8 cellular contexts compared by ENCODE assay signal in the genomic region with DNA sequence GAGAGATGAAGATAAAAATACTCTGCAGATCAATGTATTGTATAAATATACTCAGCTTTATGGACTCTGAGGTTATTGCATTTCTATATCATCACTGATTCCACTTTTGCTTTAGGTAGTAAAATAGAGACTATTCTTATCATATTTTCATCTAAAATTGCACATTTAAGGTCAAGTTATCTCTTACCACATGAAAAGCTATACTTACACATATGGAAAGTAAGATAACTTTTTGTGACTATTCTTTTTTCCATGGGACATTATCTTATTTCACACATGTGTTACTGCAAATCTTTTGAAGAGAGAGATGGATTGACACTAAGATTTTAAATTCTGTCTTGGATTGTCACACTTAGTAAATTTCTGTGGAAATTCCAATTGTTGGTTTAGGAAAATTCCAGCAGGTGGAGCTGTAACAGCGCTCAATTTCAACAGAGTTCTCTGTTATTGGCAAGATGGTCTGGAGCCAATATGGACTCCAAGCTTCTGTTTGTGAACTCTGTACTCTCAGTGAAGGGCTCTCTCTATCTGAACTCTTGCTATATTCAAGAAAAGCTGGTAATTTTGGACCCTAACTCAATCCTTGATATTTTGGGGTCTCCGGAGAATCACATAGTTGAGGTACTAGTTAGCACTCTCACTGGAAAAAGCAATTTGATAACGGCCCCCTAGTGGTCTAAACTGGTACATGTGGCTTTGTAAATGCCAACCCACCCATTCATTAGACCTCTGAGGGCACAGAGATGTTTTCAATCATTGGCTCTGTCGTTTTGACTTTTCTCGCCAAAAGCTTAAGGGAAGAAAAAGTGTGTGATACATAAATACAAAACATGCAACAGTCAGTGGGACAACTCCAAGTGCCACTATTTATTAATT.
DNase-seq lines count a peak whose midpoint lies in the region; ATAC-seq and TF ChIP-seq lines count a peak whose summit lies in the region.

No MANE protein-coding gene starts in this region.

- POLR2A ChIA-PET in T-cell (lab: Charles Lee) = interaction anchor here (0.5 to 1.1 kb wide), 5 partner anchors 15 to 1717 kb away, joined by 3 to 4 read pairs (median 3); no protein-coding TSS in a partner anchor

- no peaks in the 10 kb centered on the region for H3K4me1 ChIP-seq in iPS-18a (ENCODE audit: control insufficient read depth, low read depth, low read length)

- ATAC-seq in HG02798 (IDR thresholded peaks at IDR 0.05; ENCODE audit: poor library complexity, unreplicated experiment) (peak; percentile 82), T-cell (replicated peaks in 1 of 4) (peak; percentile 87 to 93 (median 88))

- H3K27me3 ChIP-seq in iPS-18a (ENCODE audit: control insufficient read depth, insufficient read depth, low read length) = no peaks in the 10 kb centered on the region

- H3K36me3 Mint-ChIP-seq in T-cell = no peaks in the 10 kb centered on the region

- CTCF ChIA-PET in T-cell (lab: Charles Lee) = interaction anchor here (0.5 to 5.6 kb wide), 105 partner anchors 9 to 1174 kb away, joined by 3 to 62 read pairs (median 4); partner anchors contain the start of gene FLI1 (in 1 of the 2)

- peak overlapping the region; percentile 65 to 75 for H3K27ac Mint-ChIP-seq in T-cell

- no peak overlapping the region for H3K9ac ChIP-seq in iPS-18a (ENCODE audit: low read length)

- in situ Hi-C loops in astrocyte of the cerebellum (cut with HindIII; ENCODE audit: low sequenced_read_pairs) = loop anchor here (10.0 kb wide), 1 partner anchor 677 kb away; no protein-coding TSS in a partner anchor

- H3K4me3 Mint-ChIP-seq in T-cell = peak overlapping the region; percentile 51 to 76 (median 59)

- DNase-seq in activated T-cell treated with anti-CD3 and anti-CD28 coated beads for 1 hour (ENCODE audit: low read depth) (peak; percentile 55), NCI-H1092 treated with DMSO at 0.1 percent for 48 hours (lab: John Stamatoyannopoulos, UW) (peak; percentile 87), T-cell (peak in 33 of 34 experiments; percentile 1 to 68 (median 41)), astrocyte of the cerebellum (ENCODE audit: low read depth) (peak; percentile 73)
- no peak for DNase-seq in activated T-cell treated with anti-CD3 and anti-CD28 coated beads, Interleukin-2, amount 50 U/mL, for 1 hour
- DNase-seq in stimulated activated CD4-positive, alpha-beta T cell treated with anti-CD3 and anti-CD28 coated beads, Interleukin-12 subunit alpha, Interleukin-12 subunit beta, amount 100 ng/mL, for 24 hours (ENCODE audit: low read depth in 2 of 2) = peak; percentile 26 to 46

- no peaks in the 10 kb centered on the region for H3K36me3 ChIP-seq in iPS-18a (ENCODE audit: control insufficient read depth, low read depth, low read length)

- no peaks in the 10 kb centered on the region for H3K9me3 Mint-ChIP-seq in T-cell

- H3K4me3 ChIP-seq in astrocyte of the cerebellum (ENCODE audit: low read depth, low read length) (no peak overlapping the region), iPS-18a (ENCODE audit: low read length) (peak overlapping the region; percentile 55)

- peak; percentile 93 for TF ChIP-seq CTCF in astrocyte of the cerebellum (IDR thresholded peaks at IDR 0.05; ENCODE audit: low read depth, low read length, missing control alignments)

- H3K27me3 Mint-ChIP-seq in T-cell = no peaks in the 10 kb centered on the region

- H3K27ac ChIP-seq in iPS-18a (ENCODE audit: low read length) = no peak overlapping the region

- peaks cover 0 to 9% (median 3%) of the 10 kb centered on the region in 3 donors for H3K4me1 Mint-ChIP-seq in T-cell

- no peaks in the 10 kb centered on the region for H3K9me3 ChIP-seq in iPS-18a (ENCODE audit: control insufficient read depth, low read depth, low read length)
